In genomic region chr2:108139521-108139920, GRCh38 we compare ENCODE assay signal across 17 cellular contexts.
DNase-seq lines count a peak whose midpoint lies in the region; ATAC-seq and TF ChIP-seq lines count a peak whose summit lies in the region.
"Had no signal": no experiment of that assay in that cellular context is flagged by ENCODE, and none has a peak within 500 bp of the region (broad histone marks: within the 10 kb centered on the region; RNA-seq: fewer than 3 reads in every experiment).

No MANE protein-coding gene starts in this region.

- H3K4me3 ChIP-seq in GM12865 (ENCODE audit: low read depth, low read length), result no peak overlapping the region
- no peak overlapping the region for H3K4me3 ChIP-seq in MM.1S (ENCODE audit: low read length)
- no peak overlapping the region for H3K4me3 ChIP-seq in astrocyte of the spinal cord (ENCODE audit: low read depth, low read length)
- H3K4me3 ChIP-seq: heart right ventricle, MG63 had no signal

- H3K27ac ChIP-seq in MM.1S (ENCODE audit: low read length), result no peak overlapping the region
- H3K27ac ChIP-seq: heart right ventricle had no signal

- no peaks in the 10 kb centered on the region for H3K36me3 Mint-ChIP-seq in naive thymus-derived CD8-positive, alpha-beta T cell
- H3K36me3 Mint-ChIP-seq: activated naive CD8-positive, alpha-beta T cell; memory B cell had no signal

- no peak overlapping the region for H3K4me2 ChIP-seq in MM.1S (ENCODE audit: low read depth, low read length)

- no peaks in the 10 kb centered on the region for H3K27me3 ChIP-seq in MM.1S (replicated peaks; ENCODE audit: insufficient read depth, low read length)
- H3K27me3 ChIP-seq: heart right ventricle, MG63 had no signal

- H3K27ac Mint-ChIP-seq in naive thymus-derived CD8-positive, alpha-beta T cell, result no peak overlapping the region
- H3K27ac Mint-ChIP-seq: activated CD4-positive, alpha-beta memory T cell treated with anti-CD3 and anti-CD28 coated beads, Interleukin-2, amount 10 ng/mL, durations not matched to agents 7 days and 5 days; activated naive CD8-positive, alpha-beta T cell; CD4-positive, alpha-beta T cell; memory B cell had no signal

- H3K9me3 ChIP-seq in MM.1S (replicated peaks; ENCODE audit: insufficient read depth, low read length), result no peaks in the 10 kb centered on the region
- H3K9me3 ChIP-seq: heart right ventricle, MG63 had no signal

- H3K27me3 Mint-ChIP-seq in naive thymus-derived CD8-positive, alpha-beta T cell, result peaks cover 0 to 18% (median 3%) of the 10 kb centered on the region in 5 donors
- H3K27me3 Mint-ChIP-seq: activated naive CD8-positive, alpha-beta T cell; memory B cell had no signal

- H3K9me2 ChIP-seq in MM.1S (replicated peaks; ENCODE audit: insufficient read depth, low read length), result no peaks in the 10 kb centered on the region

- POLR2A ChIA-PET in naive thymus-derived CD8-positive, alpha-beta T cell (lab: Charles Lee), result no interaction called here

- peaks cover 0 to 14% (median 3%) of the 10 kb centered on the region in 9 donors for H3K9me3 Mint-ChIP-seq in naive thymus-derived CD8-positive, alpha-beta T cell
- H3K9me3 Mint-ChIP-seq: activated CD4-positive, alpha-beta memory T cell treated with anti-CD3 and anti-CD28 coated beads, Interleukin-2, amount 10 ng/mL, durations not matched to agents 7 days and 5 days had no signal

- H2AFZ ChIP-seq in MM.1S (ENCODE audit: low read length), result no peak overlapping the region

- H3K4me1 ChIP-seq in MM.1S (ENCODE audit: low read length), result no peaks in the 10 kb centered on the region
- H3K4me1 ChIP-seq: heart right ventricle had no signal

- no peak overlapping the region for H3K4me3 Mint-ChIP-seq in naive thymus-derived CD8-positive, alpha-beta T cell
- H3K4me3 Mint-ChIP-seq: activated CD4-positive, alpha-beta memory T cell treated with anti-CD3 and anti-CD28 coated beads, Interleukin-2, amount 10 ng/mL, durations not matched to agents 7 days and 5 days; activated naive CD8-positive, alpha-beta T cell; CD4-positive, alpha-beta T cell; memory B cell had no signal

- no peak for ATAC-seq in naive thymus-derived CD8-positive, alpha-beta T cell
- ATAC-seq: heart right ventricle had no signal

- H3K36me3 ChIP-seq in MM.1S (replicated peaks; ENCODE audit: insufficient read depth, low read length), result no peaks in the 10 kb centered on the region
- H3K36me3 ChIP-seq: heart right ventricle, MG63 had no signal

- H3K4me1 Mint-ChIP-seq in naive thymus-derived CD8-positive, alpha-beta T cell, result no peaks in the 10 kb centered on the region
- H3K4me1 Mint-ChIP-seq: activated CD4-positive, alpha-beta memory T cell treated with anti-CD3 and anti-CD28 coated beads, Interleukin-2, amount 10 ng/mL, durations not matched to agents 7 days and 5 days; memory B cell had no signal

- H3F3A ChIP-seq in MM.1S (ENCODE audit: insufficient read depth, low read length), result no peaks in the 10 kb centered on the region

- TF ChIP-seq CTCF in GM12865 (IDR thresholded peaks at IDR 0.05; ENCODE audit: insufficient read depth, low read depth, low read length, missing control alignments) (no peak), MM.1S (IDR thresholded peaks at IDR 0.05; ENCODE audit: low read length) (no peak), astrocyte of the spinal cord (IDR thresholded peaks at IDR 0.05; ENCODE audit: low read depth, low read length) (no peak)

- H3K79me2 ChIP-seq in MM.1S (ENCODE audit: low read length), result no peaks in the 10 kb centered on the region

- H4K20me1 ChIP-seq in MM.1S (ENCODE audit: insufficient read depth, low read length), result no peaks in the 10 kb centered on the region

- in situ Hi-C loops in astrocyte of the spinal cord (cut with HindIII; ENCODE audit: low sequenced_read_pairs), result no loop called here

- peak; percentile 24 for DNase-seq in GM12865 (ENCODE audit: low read depth)
- DNase-seq in MM.1S, result peak; percentile 61
- DNase-seq in astrocyte of the spinal cord (ENCODE audit: low read depth, low spot score), result peak; percentile 22
- peak; percentile 87 for DNase-seq in left kidney (ENCODE audit: low read depth, low spot score)
- no peak for DNase-seq in naive thymus-derived CD8-positive, alpha-beta T cell
- no peak for DNase-seq in HK-2 (ENCODE audit: unreplicated experiment)
- DNase-seq in activated T-cell treated with anti-CD3 and anti-CD28 coated beads, Interleukin-2, amount 50 U/mL, for 48 hours, result no peak
- DNase-seq in NCI-H226, result no peak
- DNase-seq: activated CD4-positive, alpha-beta memory T cell treated with anti-CD3 and anti-CD28 coated beads, Interleukin-2, amount 10 ng/mL, durations not matched to agents 7 days and 5 days; CD4-positive, alpha-beta T cell; heart right ventricle; MG63; posterior cingulate gyrus; stimulated activated CD4-positive, alpha-beta T cell treated with anti-CD3 and anti-CD28 coated beads, Interleukin-2, amount 100 ng/mL, for 48 hours; stimulated activated naive CD4-positive, alpha-beta T cell treated with Interleukin-2 at 50 U/mL for 16 hours had no signal

- no peak overlapping the region for H3K9ac ChIP-seq in MM.1S (ENCODE audit: low read length)

Comparison
In these comparisons a context has a peak if more than half of its experiments do, and no peak if none do; other contexts are left out.
1. DNase-seq: peak in GM12865 (single experiment), MM.1S (single experiment), astrocyte of the spinal cord (single experiment) and left kidney (single experiment); none in naive thymus-derived CD8-positive, alpha-beta T cell (0 of 10), HK-2 (single experiment), activated T-cell treated with anti-CD3 and anti-CD28 coated beads, Interleukin-2, amount 50 U/mL, for 48 hours (0 of 2) and NCI-H226 (single experiment).